Comparison of ENCODE assay signal across 30 cellular contexts in genomic region chr2:122083256-122084048, GRCh38.
"Had no signal": no experiment of that assay in that cellular context is flagged by ENCODE, and none has a peak within 500 bp of the region (broad histone marks: within the 10 kb centered on the region; RNA-seq: fewer than 3 reads in every experiment).

No MANE protein-coding gene starts in this region.

- H3K27me3 ChIP-seq: adrenal gland, body of pancreas, cardiac muscle cell, colonic mucosa had no signal

- H3K36me3 Mint-ChIP-seq: activated CD4-positive, alpha-beta memory T cell treated with anti-CD3 and anti-CD28 coated beads for 36 hours; activated CD8-positive, alpha-beta memory T cell treated with anti-CD3 and anti-CD28 coated beads, Interleukin-2, amount 10 ng/mL, durations not matched to agents 7 days and 5 days; activated naive CD4-positive, alpha-beta T cell treated with anti-CD3 and anti-CD28 coated beads, Interleukin-2, amount 50 U/mL, for 24 hours; activated naive CD8-positive, alpha-beta T cell treated with anti-CD3 and anti-CD28 coated beads for 36 hours had no signal

- H3K27me3 Mint-ChIP-seq: activated CD4-positive, alpha-beta T cell treated with anti-CD3 and anti-CD28 coated beads for 36 hours; activated CD4-positive, alpha-beta T cell treated with anti-CD3 and anti-CD28 coated beads, Interleukin-2, amount 10 ng/mL, durations not matched to agents 24 days and 14 days; activated naive CD4-positive, alpha-beta T cell treated with anti-CD3 and anti-CD28 coated beads, Interleukin-2, amount 50 U/mL, for 24 hours; activated naive CD8-positive, alpha-beta T cell treated with anti-CD3 and anti-CD28 coated beads for 36 hours; activated naive CD8-positive, alpha-beta T cell treated with anti-CD3 and anti-CD28 coated beads, Interleukin-2, amount 50 U/mL, for 24 hours had no signal

- H3K4me1 Mint-ChIP-seq: activated CD4-positive, alpha-beta T cell treated with anti-CD3 and anti-CD28 coated beads for 36 hours; activated CD4-positive, alpha-beta T cell treated with anti-CD3 and anti-CD28 coated beads, Interleukin-2, amount 10 ng/mL, durations not matched to agents 24 days and 14 days; activated CD8-positive, alpha-beta memory T cell treated with anti-CD3 and anti-CD28 coated beads, Interleukin-2, amount 10 ng/mL, durations not matched to agents 7 days and 5 days; activated naive CD4-positive, alpha-beta T cell treated with anti-CD3 and anti-CD28 coated beads, Interleukin-2, amount 50 U/mL, for 24 hours; activated naive CD8-positive, alpha-beta T cell treated with anti-CD3 and anti-CD28 coated beads for 36 hours; activated naive CD8-positive, alpha-beta T cell treated with anti-CD3 and anti-CD28 coated beads, Interleukin-2, amount 50 U/mL, for 24 hours had no signal

- H3K27ac ChIP-seq: adrenal gland, body of pancreas, cardiac muscle cell, colonic mucosa, epithelial cell of prostate had no signal

- H3K36me3 ChIP-seq: adrenal gland, cardiac muscle cell, colonic mucosa had no signal

- H3K9me3 Mint-ChIP-seq: activated CD4-positive, alpha-beta memory T cell treated with anti-CD3 and anti-CD28 coated beads for 36 hours; activated CD4-positive, alpha-beta T cell treated with anti-CD3 and anti-CD28 coated beads, Interleukin-2, amount 10 ng/mL, durations not matched to agents 24 days and 14 days; activated naive CD4-positive, alpha-beta T cell treated with anti-CD3 and anti-CD28 coated beads for 36 hours; activated naive CD4-positive, alpha-beta T cell treated with anti-CD3 and anti-CD28 coated beads, Interleukin-2, amount 50 U/mL, for 24 hours; activated naive CD8-positive, alpha-beta T cell treated with anti-CD3 and anti-CD28 coated beads for 36 hours; activated naive CD8-positive, alpha-beta T cell treated with anti-CD3 and anti-CD28 coated beads, Interleukin-2, amount 50 U/mL, for 24 hours; activated T-helper 1 cell treated with anti-CD3 and anti-CD28 coated beads, Interleukin-12 subunit alpha, Interleukin-12 subunit beta, Interleukin-2, Interleukin-4 antibody, amounts not matched to agents 30 ng/mL and 10 ng/mL and 1 ng/mL, durations not matched to agents 14 hours and 24 hours and 36 hours; activated T-helper 2 cell treated with anti-CD3 and anti-CD28 coated beads, Interferon-gamma antibody, Interleukin-2, Interleukin-4, amounts not matched to agents 10 μg/mL and 5 μg/mL and 100 μg/mL, durations not matched to agents 14 hours and 24 hours and 36 hours had no signal

- H3K4me3 ChIP-seq: adrenal gland, body of pancreas, cardiac muscle cell, colonic mucosa had no signal

- ATAC-seq: activated CD4-positive, alpha-beta T cell treated with anti-CD3 and anti-CD28 coated beads for 36 hours; activated CD8-positive, alpha-beta memory T cell treated with anti-CD3 and anti-CD28 coated beads, Interleukin-2, amount 10 ng/mL, durations not matched to agents 7 days and 5 days; activated CD8-positive, alpha-beta T cell treated with anti-CD3 and anti-CD28 coated beads, Interleukin-2, amount 10 ng/mL, durations not matched to agents 7 days and 5 days; activated naive CD8-positive, alpha-beta T cell treated with anti-CD3 and anti-CD28 coated beads, Interleukin-2, amount 50 U/mL, for 24 hours; body of pancreas had no signal

- H3K27ac Mint-ChIP-seq: activated CD4-positive, alpha-beta memory T cell treated with anti-CD3 and anti-CD28 coated beads for 36 hours; activated CD4-positive, alpha-beta T cell treated with anti-CD3 and anti-CD28 coated beads for 36 hours; activated CD4-positive, alpha-beta T cell treated with anti-CD3 and anti-CD28 coated beads, Interleukin-2, amount 10 ng/mL, durations not matched to agents 24 days and 14 days; activated CD8-positive, alpha-beta memory T cell treated with anti-CD3 and anti-CD28 coated beads, Interleukin-2, amount 10 ng/mL, durations not matched to agents 7 days and 5 days; activated CD8-positive, alpha-beta T cell treated with anti-CD3 and anti-CD28 coated beads, Interleukin-2, amount 10 ng/mL, durations not matched to agents 7 days and 5 days; activated naive CD4-positive, alpha-beta T cell treated with anti-CD3 and anti-CD28 coated beads for 36 hours; activated naive CD4-positive, alpha-beta T cell treated with anti-CD3 and anti-CD28 coated beads, Interleukin-2, amount 50 U/mL, for 24 hours; activated naive CD8-positive, alpha-beta T cell treated with anti-CD3 and anti-CD28 coated beads for 36 hours; activated naive CD8-positive, alpha-beta T cell treated with anti-CD3 and anti-CD28 coated beads, Interleukin-2, amount 50 U/mL, for 24 hours; activated T-helper 1 cell treated with anti-CD3 and anti-CD28 coated beads, Interleukin-12 subunit alpha, Interleukin-12 subunit beta, Interleukin-2, Interleukin-4 antibody, amounts not matched to agents 30 ng/mL and 10 ng/mL and 1 ng/mL, durations not matched to agents 14 hours and 24 hours and 36 hours; activated T-helper 2 cell treated with anti-CD3 and anti-CD28 coated beads, Interferon-gamma antibody, Interleukin-2, Interleukin-4, amounts not matched to agents 10 μg/mL and 5 μg/mL and 100 μg/mL, durations not matched to agents 14 hours and 24 hours and 36 hours had no signal

- H3K4me1 ChIP-seq: adrenal gland, body of pancreas, colonic mucosa had no signal

- DNase-seq: activated CD4-positive, alpha-beta memory T cell treated with anti-CD3 and anti-CD28 coated beads for 36 hours; activated CD4-positive, alpha-beta T cell treated with anti-CD3 and anti-CD28 coated beads for 36 hours; activated CD4-positive, alpha-beta T cell treated with anti-CD3 and anti-CD28 coated beads, Interleukin-2, amount 10 ng/mL, durations not matched to agents 24 days and 14 days; activated CD4-positive, CD25-positive, alpha-beta regulatory T cell; activated CD4-positive, CD25-positive, alpha-beta regulatory T cell treated with anti-CD3 and anti-CD28 coated beads, Interleukin-2, amount 50 U/mL, for 72 hours; activated CD8-positive, alpha-beta memory T cell treated with anti-CD3 and anti-CD28 coated beads, Interleukin-2, amount 10 ng/mL, durations not matched to agents 7 days and 5 days; activated CD8-positive, alpha-beta memory T cell treated with anti-CD3 and anti-CD28 coated beads, Interleukin-2, amount 50 U/mL, for 4 hours; activated CD8-positive, alpha-beta T cell treated with anti-CD3 and anti-CD28 coated beads, Interleukin-2, amount 10 ng/mL, durations not matched to agents 7 days and 5 days; activated effector memory CD4-positive, alpha-beta T cell treated with anti-CD3 and anti-CD28 coated beads, Interleukin-2, amount 50 U/mL, for 16 hours; activated naive CD4-positive, alpha-beta T cell treated with anti-CD3 and anti-CD28 coated beads for 36 hours; activated naive CD8-positive, alpha-beta T cell treated with anti-CD3 and anti-CD28 coated beads for 36 hours; activated naive CD8-positive, alpha-beta T cell treated with anti-CD3 and anti-CD28 coated beads, Interleukin-2, amount 50 U/mL, for 24 hours; activated T-cell treated with anti-CD3 and anti-CD28 coated beads, Interleukin-2, amount 50 U/mL, for 1 hour; activated T-cell treated with anti-CD3 and anti-CD28 coated beads, Interleukin-2, amount 50 U/mL, for 48 hours; adrenal gland; amygdala; aorta; body of pancreas; central memory CD4-positive, alpha-beta T cell; cerebellar nuclear complex; colonic mucosa; effector CD8-positive, alpha-beta T cell; foreskin fibroblast; head of caudate nucleus; T-helper 2 cell had no signal

- H3K9me3 ChIP-seq: adrenal gland, body of pancreas, colonic mucosa had no signal

- H3K4me3 Mint-ChIP-seq: activated CD4-positive, alpha-beta memory T cell treated with anti-CD3 and anti-CD28 coated beads for 36 hours; activated CD4-positive, alpha-beta T cell treated with anti-CD3 and anti-CD28 coated beads for 36 hours; activated CD4-positive, alpha-beta T cell treated with anti-CD3 and anti-CD28 coated beads, Interleukin-2, amount 10 ng/mL, durations not matched to agents 24 days and 14 days; activated CD8-positive, alpha-beta memory T cell treated with anti-CD3 and anti-CD28 coated beads, Interleukin-2, amount 10 ng/mL, durations not matched to agents 7 days and 5 days; activated CD8-positive, alpha-beta T cell treated with anti-CD3 and anti-CD28 coated beads, Interleukin-2, amount 10 ng/mL, durations not matched to agents 7 days and 5 days; activated naive CD4-positive, alpha-beta T cell treated with anti-CD3 and anti-CD28 coated beads for 36 hours; activated naive CD4-positive, alpha-beta T cell treated with anti-CD3 and anti-CD28 coated beads, Interleukin-2, amount 50 U/mL, for 24 hours; activated naive CD8-positive, alpha-beta T cell treated with anti-CD3 and anti-CD28 coated beads for 36 hours; activated naive CD8-positive, alpha-beta T cell treated with anti-CD3 and anti-CD28 coated beads, Interleukin-2, amount 50 U/mL, for 24 hours; activated T-helper 1 cell treated with anti-CD3 and anti-CD28 coated beads, Interleukin-12 subunit alpha, Interleukin-12 subunit beta, Interleukin-2, Interleukin-4 antibody, amounts not matched to agents 30 ng/mL and 10 ng/mL and 1 ng/mL, durations not matched to agents 14 hours and 24 hours and 36 hours had no signal
